In the genomic region with DNA sequence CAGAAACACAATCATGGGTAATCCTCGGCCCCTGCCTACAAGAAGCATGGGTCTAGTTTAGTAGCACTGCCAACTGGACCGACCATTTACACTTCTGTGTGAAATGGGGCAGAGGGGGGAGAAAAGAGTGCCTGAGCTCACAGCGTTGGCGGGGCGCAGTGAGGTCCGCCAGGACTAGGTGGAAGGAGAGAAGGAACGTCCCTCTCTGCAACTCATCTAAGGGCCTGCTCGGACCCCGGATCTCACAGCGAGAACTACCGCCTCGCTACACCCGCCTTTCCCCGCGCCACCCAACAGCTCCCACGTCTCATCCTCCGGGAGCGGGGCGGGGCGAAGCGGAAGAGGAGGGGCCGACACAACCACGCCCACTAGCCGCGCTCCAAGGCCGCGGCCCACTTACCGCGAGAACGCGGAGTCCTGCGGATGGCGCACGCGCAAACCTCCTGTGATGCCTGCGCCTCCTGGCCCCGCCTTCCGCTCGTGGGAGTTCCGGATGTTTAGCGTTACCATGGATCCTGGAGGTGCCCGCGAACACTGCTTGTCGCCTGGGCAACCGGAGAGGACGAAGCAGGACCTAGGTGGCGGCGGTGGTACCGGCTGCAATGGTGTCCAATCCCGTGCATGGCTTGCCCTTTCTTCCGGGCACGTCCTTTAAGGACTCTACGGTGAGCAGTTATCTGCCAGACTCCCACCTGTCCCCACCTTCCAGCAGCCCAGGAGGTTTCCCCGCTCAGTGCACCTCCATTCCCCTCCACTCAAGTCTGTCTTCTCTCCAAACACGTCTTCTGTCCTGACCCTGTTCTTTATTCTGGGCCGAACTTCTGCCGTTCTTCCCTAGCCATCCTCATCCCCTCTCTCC, we compare ENCODE assay signal across 8 cellular contexts. TPM values are rescaled to one million over a fixed set of nuclear protein-coding genes. Genes with fewer than 3 reads are reported as not detected.
DNase-seq lines count a peak whose midpoint lies in the region; TF ChIP-seq lines count a peak whose summit lies in the region.

A gene with protein sequence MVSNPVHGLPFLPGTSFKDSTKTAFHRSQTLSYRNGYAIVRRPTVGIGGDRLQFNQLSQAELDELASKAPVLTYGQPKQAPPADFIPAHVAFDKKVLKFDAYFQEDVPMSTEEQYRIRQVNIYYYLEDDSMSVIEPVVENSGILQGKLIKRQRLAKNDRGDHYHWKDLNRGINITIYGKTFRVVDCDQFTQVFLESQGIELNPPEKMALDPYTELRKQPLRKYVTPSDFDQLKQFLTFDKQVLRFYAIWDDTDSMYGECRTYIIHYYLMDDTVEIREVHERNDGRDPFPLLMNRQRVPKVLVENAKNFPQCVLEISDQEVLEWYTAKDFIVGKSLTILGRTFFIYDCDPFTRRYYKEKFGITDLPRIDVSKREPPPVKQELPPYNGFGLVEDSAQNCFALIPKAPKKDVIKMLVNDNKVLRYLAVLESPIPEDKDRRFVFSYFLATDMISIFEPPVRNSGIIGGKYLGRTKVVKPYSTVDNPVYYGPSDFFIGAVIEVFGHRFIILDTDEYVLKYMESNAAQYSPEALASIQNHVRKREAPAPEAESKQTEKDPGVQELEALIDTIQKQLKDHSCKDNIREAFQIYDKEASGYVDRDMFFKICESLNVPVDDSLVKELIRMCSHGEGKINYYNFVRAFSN (plus strand): TSS at position 534 of the 859 bp plus-strand sequence. CDS start 69 bp downstream, at position 603.

- H3K27me3 Mint-ChIP-seq in activated naive CD4-positive, alpha-beta T cell treated with anti-CD3 and anti-CD28 coated beads for 36 hours (ENCODE audit: low read depth) = no peaks in the 10 kb centered on the region

- H3K4me3 ChIP-seq in SJSA1 = peak within 1 kb of the TSS; percentile 48
- peak within 1 kb of the TSS; percentile 80 for H3K4me3 ChIP-seq in suprapubic skin

- H3K4me1 ChIP-seq in SJSA1 (replicated peaks) (peaks cover 70% of the 10 kb centered on the region), suprapubic skin (peaks cover 13% of the 10 kb centered on the region)

- intact Hi-C loops in activated naive CD4-positive, alpha-beta T cell treated with anti-CD3 and anti-CD28 coated beads for 36 hours (cut with micrococcal nuclease) = loop anchor here (1.0 to 10.0 kb wide), 14 partner anchors 20 to 1125 kb away; a partner anchor contains a TSS

- H3K36me3 ChIP-seq in SJSA1 (no peaks in the 10 kb centered on the region), suprapubic skin (peaks cover 3% of the 10 kb centered on the region)

- peak within 1 kb of the TSS; percentile 88 for H3K27ac Mint-ChIP-seq in activated naive CD4-positive, alpha-beta T cell treated with anti-CD3 and anti-CD28 coated beads for 36 hours

- H3K36me3 Mint-ChIP-seq in activated naive CD4-positive, alpha-beta T cell treated with anti-CD3 and anti-CD28 coated beads for 36 hours (ENCODE audit: low read depth) = no peaks in the 10 kb centered on the region

- WGBS in suprapubic skin = 0% methylated on average over 17 of the region's 57 CpGs

- no peaks in the 10 kb centered on the region for H3K27me3 ChIP-seq in SJSA1 (replicated peaks)
- no peaks in the 10 kb centered on the region for H3K27me3 ChIP-seq in suprapubic skin

- POLR2A ChIA-PET in HEK293T (lab: Yijun Ruan, JAX) = interaction anchor here (0.6 to 3.0 kb wide), 28 partner anchors 10 to 302 kb away, joined by 3 to 16 read pairs (median 4); a partner anchor contains a TSS

- H3K9me3 Mint-ChIP-seq in activated naive CD4-positive, alpha-beta T cell treated with anti-CD3 and anti-CD28 coated beads for 36 hours = no peaks in the 10 kb centered on the region

- no peak within 1 kb of the TSS for H3K4me3 Mint-ChIP-seq in activated naive CD4-positive, alpha-beta T cell treated with anti-CD3 and anti-CD28 coated beads for 36 hours

- DNase-seq in GM03348 (ENCODE audit: low spot score) (peak; percentile 98), HEK293T (ENCODE audit: extremely low spot score) (peak; percentile 98), MV-4-11 (lab: John Stamatoyannopoulos, UW) (peak; percentile 94), SJSA1 (ENCODE audit: low read depth in 1 of 2, low spot score in 2 of 2) (peak; percentile 98 to 99), germinal center (ENCODE audit: low spot score) (peak; percentile 97), nucleus accumbens (lab: John Stamatoyannopoulos, UW) (peak; percentile 82 to 99 (median 96)), suprapubic skin (ENCODE audit: low spot score in 2 of 2) (peak; percentile 98 to 99)
- DNase-seq in activated naive CD4-positive, alpha-beta T cell treated with anti-CD3 and anti-CD28 coated beads for 36 hours = peak; percentile 99

- H3K4me1 Mint-ChIP-seq in activated naive CD4-positive, alpha-beta T cell treated with anti-CD3 and anti-CD28 coated beads for 36 hours (ENCODE audit: low read depth) = peaks cover 22% of the 10 kb centered on the region

- no peak for TF ChIP-seq POLR2A in suprapubic skin (IDR thresholded peaks at IDR 0.05)

- no peak for TF ChIP-seq EP300 in suprapubic skin (IDR thresholded peaks at IDR 0.05)

- H3K27ac ChIP-seq in SJSA1 (peak within 1 kb of the TSS; percentile 89), suprapubic skin (peak within 1 kb of the TSS; percentile 80)

- no peak for TF ChIP-seq CTCF in suprapubic skin (IDR thresholded peaks at IDR 0.05)

- CTCF ChIA-PET in HEK293T (lab: Yijun Ruan, JAX) = interaction anchor here (0.7 to 1.6 kb wide), 4 partner anchors 73 to 178 kb away, joined by 3 to 5 read pairs (median 3); a partner anchor contains a TSS
- CTCF ChIA-PET in activated naive CD4-positive, alpha-beta T cell treated with anti-CD3 and anti-CD28 coated beads for 36 hours (lab: Charles Lee) = interaction anchor here (0.6 to 6.1 kb wide), 8 partner anchors 12 to 1433 kb away, joined by 3 to 77 read pairs (median 8); no protein-coding TSS in a partner anchor

- H3K9me3 ChIP-seq in SJSA1 (replicated peaks) (no peaks in the 10 kb centered on the region), suprapubic skin (no peaks in the 10 kb centered on the region)

TF ChIP-seq in HEK293T, 16 proteins besides CTCF, POLR2A, EP300 and RAD21:
- TF ChIP-seq TARDBP (IDR thresholded peaks at IDR 0.05) (no peak), HDGF (IDR thresholded peaks at IDR 0.05; ENCODE audit: borderline replicate concordance) (peak; percentile 83; the same call in 1 of the 2 replicates), SP1 (IDR thresholded peaks at IDR 0.05) (peak; percentile 66; the same call in 1 of the 2 replicates), SUZ12 (IDR thresholded peaks at IDR 0.05) (no peak), ELF4 (IDR thresholded peaks at IDR 0.05) (peak; percentile 72), FOXA1 (IDR thresholded peaks at IDR 0.05) (no peak)

RNA-seq across cellular contexts. Expression of the gene that starts here (rescaled TPM):
- 15.7 and 15.8 TPM in 2 replicates for total RNA-seq in SJSA1 (2014; rRNA removed; shearing (Covaris generic))
- total RNA-seq in activated naive CD4-positive, alpha-beta T cell treated with anti-CD3 and anti-CD28 coated beads for 36 hours = 1 to 10 TPM; 1.2 to 3.1 TPM
- 10 to 100 TPM; 14.0 to 63.0 (median 27.6) TPM for total RNA-seq in suprapubic skin

Comparison
In these comparisons a context has a peak if more than half of its experiments do, and no peak if none do; other contexts are left out.
1. Peak in every context shown above with its lines: DNase-seq, H3K4me3 ChIP-seq and H3K27ac ChIP-seq.